8 cellular contexts compared by ENCODE assay signal in genomic region chr2:172095146-172095904, GRCh38. TPM values are rescaled to one million over a fixed set of nuclear protein-coding genes. Genes with fewer than 3 reads are reported as not detected.
DNase-seq lines count a peak whose midpoint lies in the region; ATAC-seq and TF ChIP-seq lines count a peak whose summit lies in the region.

No MANE protein-coding gene starts in this region.

- no peak for TF ChIP-seq CTCF in transverse colon (IDR thresholded peaks at IDR 0.05)

- peaks cover 69% of the 10 kb centered on the region for H3K27me3 Mint-ChIP-seq in activated CD8-positive, alpha-beta T cell treated with anti-CD3 and anti-CD28 coated beads, Interleukin-2, amount 10 ng/mL, durations not matched to agents 7 days and 5 days (ENCODE audit: low read depth)
- H3K27me3 Mint-ChIP-seq in naive thymus-derived CD4-positive, alpha-beta T cell, result peaks cover 68 to 86% (median 74%) of the 10 kb centered on the region in 5 donors

- ATAC-seq in activated CD8-positive, alpha-beta T cell treated with anti-CD3 and anti-CD28 coated beads, Interleukin-2, amount 10 ng/mL, durations not matched to agents 7 days and 5 days, result peak; percentile 52
- peak; percentile 89 for ATAC-seq in naive thymus-derived CD4-positive, alpha-beta T cell
- ATAC-seq in HG02840 (IDR thresholded peaks at IDR 0.05; ENCODE audit: low FRiP score, unreplicated experiment), result no peak

- peak overlapping the region; percentile 82 for H3K4me3 Mint-ChIP-seq in activated CD8-positive, alpha-beta T cell treated with anti-CD3 and anti-CD28 coated beads, Interleukin-2, amount 10 ng/mL, durations not matched to agents 7 days and 5 days
- H3K4me3 Mint-ChIP-seq in naive thymus-derived CD4-positive, alpha-beta T cell, result peak overlapping the region; percentile 81 to 88 (median 86)

- H3K9me3 ChIP-seq in naive thymus-derived CD4-positive, alpha-beta T cell (ENCODE audit: control insufficient read depth in 2 of 3, low read length in 3 of 3), result peaks cover 0 to 3% (median 0%) of the 10 kb centered on the region in 3 experiments
- no peaks in the 10 kb centered on the region for H3K9me3 ChIP-seq in transverse colon

- no peak for TF ChIP-seq EP300 in transverse colon (IDR thresholded peaks at IDR 0.05; ENCODE audit: low read depth)

- H3K36me3 ChIP-seq in naive thymus-derived CD4-positive, alpha-beta T cell (ENCODE audit: control insufficient read depth in 2 of 3, insufficient read depth in 3 of 3, low read length in 3 of 3), result no peaks in the 10 kb centered on the region
- H3K36me3 ChIP-seq in transverse colon, result no peaks in the 10 kb centered on the region

- no peak for TF ChIP-seq POLR2A in transverse colon (IDR thresholded peaks at IDR 0.05)

- in situ Hi-C loops in transverse colon (cut with MboI; ENCODE audit: low pct_ligation_motif_present in 1 of 4, low pct_unique_long_range_greater_than_20kb in 1 of 4, low sequenced_read_pairs in 3 of 4), result no loop called here

- CTCF ChIA-PET in activated CD8-positive, alpha-beta T cell treated with anti-CD3 and anti-CD28 coated beads, Interleukin-2, amount 10 ng/mL, durations not matched to agents 7 days and 5 days (lab: Charles Lee), result interaction anchor here (0.7 to 2.5 kb wide), 5 partner anchors 9 to 32 kb away, joined by 3 to 16 read pairs (median 6); no protein-coding TSS in a partner anchor
- CTCF ChIA-PET in naive thymus-derived CD4-positive, alpha-beta T cell (lab: Charles Lee), result interaction anchor here (0.9 to 2.0 kb wide), 3 partner anchors 13 to 619 kb away, joined by 3 to 7 read pairs (median 3); no protein-coding TSS in a partner anchor

- H3K27ac ChIP-seq in naive thymus-derived CD4-positive, alpha-beta T cell (ENCODE audit: low read depth, low read length), result no peak overlapping the region
- H3K27ac ChIP-seq in transverse colon, result peak overlapping the region in 1 of 4 donors; percentile 4

- H3K27me3 ChIP-seq in naive thymus-derived CD4-positive, alpha-beta T cell (ENCODE audit: control insufficient read depth in 2 of 2, insufficient read depth in 2 of 2, low read length in 2 of 2), result peaks cover 54 to 92% of the 10 kb centered on the region in 2 donors
- H3K27me3 ChIP-seq in transverse colon, result peaks cover 100% of the 10 kb centered on the region

- intact Hi-C loops in naive thymus-derived CD4-positive, alpha-beta T cell (cut with micrococcal nuclease), result loop anchor here (1.0 to 5.0 kb wide), 2 partner anchors 9 to 1273 kb away; no protein-coding TSS in a partner anchor
- intact Hi-C loops in transverse colon (cut with DNase I; ENCODE audit: low total_unique reads), result no loop called here

- no peaks in the 10 kb centered on the region for H3K36me3 Mint-ChIP-seq in activated CD8-positive, alpha-beta T cell treated with anti-CD3 and anti-CD28 coated beads, Interleukin-2, amount 10 ng/mL, durations not matched to agents 7 days and 5 days (ENCODE audit: low read depth)
- H3K36me3 Mint-ChIP-seq in naive thymus-derived CD4-positive, alpha-beta T cell, result peaks cover 0 to 9% (median 4%) of the 10 kb centered on the region in 5 donors

- H3K4me1 Mint-ChIP-seq in activated CD8-positive, alpha-beta T cell treated with anti-CD3 and anti-CD28 coated beads, Interleukin-2, amount 10 ng/mL, durations not matched to agents 7 days and 5 days (ENCODE audit: low read depth), result peaks cover 49% of the 10 kb centered on the region
- H3K4me1 Mint-ChIP-seq in naive thymus-derived CD4-positive, alpha-beta T cell, result peaks cover 17 to 50% (median 37%) of the 10 kb centered on the region in 7 donors

- 6% methylated on average over 26 of the region's 51 CpGs; no CpG with 5 or more reads in 1 of the 2 donors for WGBS in transverse colon (ENCODE audit: low coverage in 1 of 2), 2 donors

- peak overlapping the region; percentile 55 for H3K27ac Mint-ChIP-seq in activated CD8-positive, alpha-beta T cell treated with anti-CD3 and anti-CD28 coated beads, Interleukin-2, amount 10 ng/mL, durations not matched to agents 7 days and 5 days
- H3K27ac Mint-ChIP-seq in naive thymus-derived CD4-positive, alpha-beta T cell, result peak overlapping the region in 7 of 9 donors; percentile 34 to 89 (median 78)

- DNase-seq in NCI-H2227 (lab: John Stamatoyannopoulos, UW; ENCODE audit: unreplicated experiment), result peak; percentile 90
- DNase-seq in NCI-H2227 treated with DMSO at 0.1 percent for 48 hours (lab: John Stamatoyannopoulos, UW), result no peak
- peak; percentile 59 for DNase-seq in NCI-H2171 treated with DMSO at 0.1 percent for 48 hours (lab: John Stamatoyannopoulos, UW)
- peak; percentile 80 for DNase-seq in activated CD8-positive, alpha-beta T cell treated with anti-CD3 and anti-CD28 coated beads, Interleukin-2, amount 10 ng/mL, durations not matched to agents 7 days and 5 days
- peak; percentile 63 for DNase-seq in epidermal melanocyte (ENCODE audit: insufficient read length, low spot score)
- DNase-seq in naive thymus-derived CD4-positive, alpha-beta T cell, result peak in 7 of 9 donors; percentile 77 to 86 (median 83)
- peak; percentile 59 for DNase-seq in transverse colon

- POLR2A ChIA-PET in activated CD8-positive, alpha-beta T cell treated with anti-CD3 and anti-CD28 coated beads, Interleukin-2, amount 10 ng/mL, durations not matched to agents 7 days and 5 days (lab: Charles Lee), result no interaction called here
- POLR2A ChIA-PET in naive thymus-derived CD4-positive, alpha-beta T cell (lab: Charles Lee), result interaction anchor here (0.9 to 2.6 kb wide), 3 partner anchors 8 to 15 kb away, joined by 3 to 10 read pairs (median 3); no protein-coding TSS in a partner anchor

- H3K4me3 ChIP-seq in naive thymus-derived CD4-positive, alpha-beta T cell (ENCODE audit: low read length), result peak overlapping the region; percentile 27
- peak overlapping the region; percentile 10 to 46 (median 24) for H3K4me3 ChIP-seq in transverse colon

- H3K9me3 Mint-ChIP-seq in activated CD8-positive, alpha-beta T cell treated with anti-CD3 and anti-CD28 coated beads, Interleukin-2, amount 10 ng/mL, durations not matched to agents 7 days and 5 days (ENCODE audit: insufficient read depth), result no peaks in the 10 kb centered on the region
- peaks cover 0 to 21% (median 2%) of the 10 kb centered on the region in 11 donors for H3K9me3 Mint-ChIP-seq in naive thymus-derived CD4-positive, alpha-beta T cell

- H3K4me1 ChIP-seq in naive thymus-derived CD4-positive, alpha-beta T cell (ENCODE audit: control insufficient read depth in 2 of 2, insufficient read depth in 2 of 2, low read length in 2 of 2), result peaks cover 29 to 52% of the 10 kb centered on the region in 2 donors
- peaks cover 42 to 51% (median 48%) of the 10 kb centered on the region in 4 donors for H3K4me1 ChIP-seq in transverse colon

RNA-seq across cellular contexts. Expression of gene DLX2, which starts 7.4 kb away (rescaled TPM):
- not detected for total RNA-seq in activated CD8-positive, alpha-beta T cell treated with anti-CD3 and anti-CD28 coated beads, Interleukin-2, amount 10 ng/mL, durations not matched to agents 7 days and 5 days
- under 1 TPM in 2 of 5 experiments, not detected in 3; 0.16 to 0.34 TPM for total RNA-seq in naive thymus-derived CD4-positive, alpha-beta T cell
- polyA plus RNA-seq in naive thymus-derived CD4-positive, alpha-beta T cell, result not detected
- total RNA-seq in transverse colon, result under 1 TPM in 1 of 4 donors, not detected in 3; 0.16 TPM

RNA-seq across cellular contexts. Expression of gene DLX1, which starts 10.0 kb away (rescaled TPM):
- not detected for total RNA-seq in activated CD8-positive, alpha-beta T cell treated with anti-CD3 and anti-CD28 coated beads, Interleukin-2, amount 10 ng/mL, durations not matched to agents 7 days and 5 days
- total RNA-seq in naive thymus-derived CD4-positive, alpha-beta T cell, result not detected
- not detected for polyA plus RNA-seq in naive thymus-derived CD4-positive, alpha-beta T cell
- not detected for total RNA-seq in transverse colon
